ENCODE assay signal across 9 cellular contexts in genomic region chrX:151398346-151398745, GRCh38. TPM values are rescaled to one million over a fixed set of nuclear protein-coding genes. Genes with fewer than 3 reads are reported as not detected.
DNase-seq lines count a peak whose midpoint lies in the region; ATAC-seq and TF ChIP-seq lines count a peak whose summit lies in the region.
"Had no signal": no experiment of that assay in that cellular context is flagged by ENCODE, and none has a peak within 500 bp of the region (broad histone marks: within the 10 kb centered on the region; RNA-seq: fewer than 3 reads in every experiment).

No MANE protein-coding gene starts in this region.

- CTCF ChIA-PET in PC-3 (lab: Charles Lee), result no interaction called here

- no peak for TF ChIP-seq CTCF in PC-3 (conservative IDR thresholded peaks at IDR 0.05; ENCODE audit: low read depth, low read length)
- no peak for TF ChIP-seq CTCF in epithelial cell of esophagus (IDR thresholded peaks at IDR 0.05; ENCODE audit: insufficient read depth, low read depth, low read length, missing control alignments)
- no peak for TF ChIP-seq CTCF in stomach (IDR thresholded peaks at IDR 0.05)
- TF ChIP-seq CTCF in heart right ventricle (IDR thresholded peaks at IDR 0.05), result no peak

- no peaks in the 10 kb centered on the region for H3F3A ChIP-seq in PC-3 (ENCODE audit: low read length, unreplicated experiment)

- H3K9me3 ChIP-seq in PC-3 (ENCODE audit: low read length), result no peaks in the 10 kb centered on the region
- H3K9me3 ChIP-seq in stomach, result no peaks in the 10 kb centered on the region
- H3K9me3 ChIP-seq in heart right ventricle, result no peaks in the 10 kb centered on the region

- peaks cover 46% of the 10 kb centered on the region for H3K4me1 Mint-ChIP-seq in activated T-cell treated with anti-CD3 and anti-CD28 coated beads, Interleukin-2, amount 50 U/mL, for 72 hours (ENCODE audit: low read depth)
- H3K4me1 Mint-ChIP-seq in stimulated activated effector memory CD8-positive, alpha-beta T cell treated with anti-CD3 and anti-CD28 coated beads, Interleukin-12 subunit alpha, Interleukin-12 subunit beta, amount 100 ng/mL, for 72 hours, result peaks cover 44% of the 10 kb centered on the region

- no peaks in the 10 kb centered on the region for H3K9me2 ChIP-seq in PC-3 (replicated peaks; ENCODE audit: low read length)

- intact Hi-C loops in PC-3 (cut with micrococcal nuclease) (no loop called here), stomach (cut with DNase I; ENCODE audit: low total_unique reads) (no loop called here), heart right ventricle (cut with DNase I) (no loop called here)

- DNase-seq in activated T-cell treated with anti-CD3 and anti-CD28 coated beads, Interleukin-2, amount 50 U/mL, for 72 hours, result no peak
- no peak for DNase-seq in activated T-cell treated with anti-CD3 and anti-CD28 coated beads for 4 hours
- DNase-seq in PC-3, result no peak
- no peak for DNase-seq in epithelial cell of esophagus (ENCODE audit: low read depth)
- no peak for DNase-seq in stimulated activated effector memory CD8-positive, alpha-beta T cell treated with anti-CD3 and anti-CD28 coated beads, Interleukin-12 subunit alpha, Interleukin-12 subunit beta, amount 100 ng/mL, for 72 hours (ENCODE audit: low spot score in 2 of 2)
- DNase-seq in stomach, result no peak
- DNase-seq in heart right ventricle, result no peak
- no peak for DNase-seq in NCI-H2081 (lab: John Stamatoyannopoulos, UW)
- DNase-seq: stimulated activated CD8-positive, alpha-beta memory T cell treated with anti-CD3 and anti-CD28 coated beads, Interleukin-4, amount 100 ng/mL, for 48 hours had no signal

- TF ChIP-seq EP300 in stomach (IDR thresholded peaks at IDR 0.05), result no peak

- H3K4me3 ChIP-seq in PC-3 (ENCODE audit: low read length), result peak overlapping the region; percentile 78
- H3K4me3 ChIP-seq in epithelial cell of esophagus (ENCODE audit: low read length), result peak overlapping the region; percentile 80
- H3K4me3 ChIP-seq in stomach, result peak overlapping the region in 2 of 4 donors; percentile 73
- peak overlapping the region in 1 of 10 donors; percentile 92 for H3K4me3 ChIP-seq in heart right ventricle

- peaks cover 1 to 7% of the 10 kb centered on the region in 2 donors for H3K36me3 Mint-ChIP-seq in activated T-cell treated with anti-CD3 and anti-CD28 coated beads, Interleukin-2, amount 50 U/mL, for 72 hours (ENCODE audit: insufficient read depth in 2 of 2)
- peaks cover 27% of the 10 kb centered on the region for H3K36me3 Mint-ChIP-seq in stimulated activated effector memory CD8-positive, alpha-beta T cell treated with anti-CD3 and anti-CD28 coated beads, Interleukin-12 subunit alpha, Interleukin-12 subunit beta, amount 100 ng/mL, for 72 hours

- POLR2A ChIA-PET in PC-3 (lab: Charles Lee; ENCODE audit: unreplicated experiment), result no interaction called here

- H3K4me2 ChIP-seq in PC-3 (ENCODE audit: low read length), result peak overlapping the region; percentile 87

- H3K9ac ChIP-seq in PC-3 (ENCODE audit: low read length), result peak overlapping the region; percentile 96; the same call in 1 of the 2 replicates

- H3K4me1 ChIP-seq in PC-3 (ENCODE audit: insufficient read depth, low read length) (peaks cover 21% of the 10 kb centered on the region), stomach (peaks cover 0 to 46% (median 24%) of the 10 kb centered on the region in 4 donors), heart right ventricle (peaks cover 0 to 45% (median 12%) of the 10 kb centered on the region in 9 donors)

- ATAC-seq in activated T-cell treated with anti-CD3 and anti-CD28 coated beads, Interleukin-2, amount 50 U/mL, for 72 hours (replicated peaks in 1 of 2), result no peak
- ATAC-seq in PC-3 (no peak), heart right ventricle (no peak)
- ATAC-seq in stimulated activated effector memory CD8-positive, alpha-beta T cell treated with anti-CD3 and anti-CD28 coated beads, Interleukin-12 subunit alpha, Interleukin-12 subunit beta, amount 100 ng/mL, for 72 hours, result no peak

- no peak overlapping the region for H2AFZ ChIP-seq in PC-3 (ENCODE audit: low read length)

- H3K36me3 ChIP-seq in PC-3 (ENCODE audit: low read depth, low read length), result no peaks in the 10 kb centered on the region; the same call in 1 of the 2 replicates
- H3K36me3 ChIP-seq in stomach, result no peaks in the 10 kb centered on the region
- no peaks in the 10 kb centered on the region for H3K36me3 ChIP-seq in heart right ventricle

- no peak for TF ChIP-seq POLR2A in stomach (IDR thresholded peaks at IDR 0.05)

- peak overlapping the region; percentile 95 for H3K27ac Mint-ChIP-seq in activated T-cell treated with anti-CD3 and anti-CD28 coated beads, Interleukin-2, amount 50 U/mL, for 72 hours
- peak overlapping the region; percentile 95 for H3K27ac Mint-ChIP-seq in stimulated activated effector memory CD8-positive, alpha-beta T cell treated with anti-CD3 and anti-CD28 coated beads, Interleukin-12 subunit alpha, Interleukin-12 subunit beta, amount 100 ng/mL, for 72 hours

- H3K27me3 ChIP-seq in PC-3 (ENCODE audit: low read length), result no peaks in the 10 kb centered on the region
- no peaks in the 10 kb centered on the region for H3K27me3 ChIP-seq in stomach
- no peaks in the 10 kb centered on the region for H3K27me3 ChIP-seq in heart right ventricle

- peaks cover 29% of the 10 kb centered on the region for H4K20me1 ChIP-seq in PC-3 (ENCODE audit: low read length)

- no TSS peak for BruUV-seq in PC-3 (replicated peaks; lab: Mats Ljungman, UMichigan)

- H3K4me3 Mint-ChIP-seq in activated T-cell treated with anti-CD3 and anti-CD28 coated beads, Interleukin-2, amount 50 U/mL, for 72 hours, result peak overlapping the region; percentile 88 to 89
- H3K4me3 Mint-ChIP-seq in stimulated activated effector memory CD8-positive, alpha-beta T cell treated with anti-CD3 and anti-CD28 coated beads, Interleukin-12 subunit alpha, Interleukin-12 subunit beta, amount 100 ng/mL, for 72 hours, result peak overlapping the region; percentile 81

- H3K79me2 ChIP-seq in PC-3 (ENCODE audit: low read length), result peaks cover 68% of the 10 kb centered on the region

- no peaks in the 10 kb centered on the region for H3K9me3 Mint-ChIP-seq in activated T-cell treated with anti-CD3 and anti-CD28 coated beads, Interleukin-2, amount 50 U/mL, for 72 hours
- H3K9me3 Mint-ChIP-seq in stimulated activated effector memory CD8-positive, alpha-beta T cell treated with anti-CD3 and anti-CD28 coated beads, Interleukin-12 subunit alpha, Interleukin-12 subunit beta, amount 100 ng/mL, for 72 hours, result no peaks in the 10 kb centered on the region

- H3K27ac ChIP-seq in PC-3 (ENCODE audit: low read length) (no peak overlapping the region), stomach (no peak overlapping the region), heart right ventricle (no peak overlapping the region)

- WGBS in stomach, 5 donors, result 71 to 84% (median 79%) methylated on average over 3 of the region's 3 CpGs
- 78 to 90% methylated on average over 3 of the region's 3 CpGs for WGBS in heart right ventricle, 2 donors

- peaks cover 6% of the 10 kb centered on the region for H3K27me3 Mint-ChIP-seq in activated T-cell treated with anti-CD3 and anti-CD28 coated beads, Interleukin-2, amount 50 U/mL, for 72 hours (ENCODE audit: low read depth)

RNA-seq across cellular contexts. Expression of gene VMA21, which starts 1.3 kb away (rescaled TPM):
- total RNA-seq in activated T-cell treated with anti-CD3 and anti-CD28 coated beads, Interleukin-2, amount 50 U/mL, for 72 hours, result 10 to 100 TPM; 29.3 to 30.6 TPM
- total RNA-seq in PC-3 (2014; rRNA removed), result 45.4 and 51.4 TPM in 2 replicates
- total RNA-seq in stomach, result 10 to 100 TPM in 3 of 5 donors, under 1 TPM in 2; 0.29 to 35.8 (median 12.1) TPM
- 1 to 10 TPM; 5.6 to 6.8 (median 6.1) TPM for polyA plus RNA-seq in stomach
- 10 to 100 TPM; 18.3 to 26.6 (median 22.2) TPM for total RNA-seq in heart right ventricle
- 1 to 10 TPM; 4.3 to 9.0 TPM for polyA plus RNA-seq in heart right ventricle
